Comparison of ENCODE assay signal across 29 cellular contexts in the genomic region with DNA sequence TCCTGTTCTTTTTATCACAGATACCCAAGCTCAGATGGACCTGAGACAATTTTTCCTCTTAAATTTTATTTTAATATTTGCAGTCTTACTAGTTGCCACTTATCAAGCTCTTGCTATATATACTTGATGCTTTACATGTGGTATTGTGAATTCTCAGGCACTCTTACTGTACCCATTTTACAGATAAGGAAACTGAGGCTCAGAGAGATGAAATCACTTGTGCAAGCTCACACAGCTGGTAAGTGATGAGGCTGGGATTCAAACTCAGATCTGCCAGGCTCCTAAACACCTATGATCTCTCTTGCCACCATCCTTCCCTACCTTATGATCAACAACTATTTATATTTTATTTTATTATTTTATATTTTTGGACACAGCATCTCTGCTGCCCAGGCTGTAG.
"Had no signal": no experiment of that assay in that cellular context is flagged by ENCODE, and none has a peak within 500 bp of the region (broad histone marks: within the 10 kb centered on the region; RNA-seq: fewer than 3 reads in every experiment).

No MANE protein-coding gene starts in this region.

- H3K4me1 ChIP-seq: colonic mucosa, esophagus muscularis mucosa, esophagus squamous epithelium, foreskin keratinocyte, gastrocnemius medialis, gastroesophageal sphincter, heart left ventricle, heart right ventricle had no signal

- H3K36me3 ChIP-seq: colonic mucosa, esophagus muscularis mucosa, esophagus squamous epithelium, gastrocnemius medialis, gastroesophageal sphincter, heart left ventricle, heart right ventricle had no signal

- DNase-seq: colonic mucosa; cortex of kidney; dermis blood vessel endothelial cell; dorsolateral prefrontal cortex; effector CD4-positive, alpha-beta T cell; effector CD8-positive, alpha-beta T cell; effector memory CD4-positive, alpha-beta T cell; effector memory CD8-positive, alpha-beta T cell; endodermal cell; erythroblast; esophagus squamous epithelium; foreskin fibroblast; foreskin keratinocyte; foreskin melanocyte; gastrocnemius medialis; glutamatergic neuron; head of caudate nucleus; heart left ventricle; heart right ventricle had no signal

- H3K9me3 ChIP-seq: colonic mucosa, esophagus squamous epithelium, gastrocnemius medialis, heart left ventricle had no signal

- H3K27me3 ChIP-seq: colonic mucosa had no signal

- H3K4me3 ChIP-seq: colonic mucosa, coronary artery, dorsolateral prefrontal cortex, esophagus muscularis mucosa, esophagus squamous epithelium, gastrocnemius medialis, gastroesophageal sphincter, heart left ventricle, heart right ventricle had no signal

- H3K27ac ChIP-seq: colonic mucosa, coronary artery, dorsolateral prefrontal cortex, epithelial cell of prostate, esophagus muscularis mucosa, esophagus squamous epithelium, foreskin keratinocyte, gastrocnemius medialis, gastroesophageal sphincter, heart left ventricle, heart right ventricle had no signal

- FAIRE-seq: colon, endometrium, endothelial cell of umbilical vein, frontal cortex had no signal

- H3K9me3 Mint-ChIP-seq: dendritic cell treated with granulocyte-macrophage colony-stimulating factor and Interleukin-4, amounts not matched to agents 40 ng/mL and 50 ng/mL, for 4 days had no signal

- H3K4me3 Mint-ChIP-seq: dendritic cell treated with granulocyte-macrophage colony-stimulating factor and Interleukin-4, amounts not matched to agents 40 ng/mL and 50 ng/mL, for 4 days; effector memory CD8-positive, alpha-beta T cell; endodermal cell had no signal

- H3K27ac Mint-ChIP-seq: dendritic cell treated with granulocyte-macrophage colony-stimulating factor and Interleukin-4, amounts not matched to agents 40 ng/mL and 50 ng/mL, for 4 days; effector memory CD8-positive, alpha-beta T cell; endodermal cell had no signal

- ATAC-seq: effector memory CD8-positive, alpha-beta T cell; esophagus mucosa; foreskin keratinocyte; gastrocnemius medialis; gastroesophageal sphincter; heart left ventricle; heart right ventricle had no signal
